Comparison of ENCODE assay signal across 34 cellular contexts in the genomic region with DNA sequence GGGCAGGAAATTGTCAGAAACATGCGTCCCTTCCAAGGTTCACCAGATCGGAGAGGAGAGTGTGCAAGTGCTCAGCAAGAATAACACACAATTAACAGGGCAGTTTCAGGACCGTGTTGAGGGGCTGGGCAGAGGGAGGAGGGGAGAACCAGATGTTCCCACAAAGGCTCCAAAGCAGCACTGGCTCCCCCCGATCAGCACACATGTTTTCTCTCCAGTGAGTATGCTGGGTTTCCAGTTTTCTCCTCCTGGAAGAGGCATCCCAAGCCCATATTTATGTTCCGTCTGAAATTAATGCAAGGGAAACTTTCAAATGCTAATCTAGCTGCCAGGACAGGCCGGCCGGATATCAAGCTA.
"Had no signal": no experiment of that assay in that cellular context is flagged by ENCODE, and none has a peak within 500 bp of the region (broad histone marks: within the 10 kb centered on the region; RNA-seq: fewer than 3 reads in every experiment).

No MANE protein-coding gene starts in this region.

- H3K9ac ChIP-seq: SK-N-SH had no signal

- H3K9me3 Mint-ChIP-seq: activated B cell treated with CpG ODN at 0.5 μM for 24 hours; activated CD4-positive, alpha-beta memory T cell treated with anti-CD3 and anti-CD28 coated beads for 36 hours; activated naive CD4-positive, alpha-beta T cell treated with anti-CD3 and anti-CD28 coated beads, Interleukin-2, amount 10 ng/mL, durations not matched to agents 7 days and 5 days; activated naive CD8-positive, alpha-beta T cell treated with anti-CD3 and anti-CD28 coated beads, Interleukin-2, amount 50 U/mL, for 24 hours; T-cell had no signal

- H3K4me1 Mint-ChIP-seq: activated B cell treated with CpG ODN at 0.5 μM for 24 hours; activated naive CD4-positive, alpha-beta T cell treated with anti-CD3 and anti-CD28 coated beads, Interleukin-2, amount 10 ng/mL, durations not matched to agents 7 days and 5 days; activated naive CD8-positive, alpha-beta T cell treated with anti-CD3 and anti-CD28 coated beads, Interleukin-2, amount 50 U/mL, for 24 hours; T-cell had no signal

- H3K4me2 ChIP-seq: SK-N-SH had no signal

- H3K36me3 Mint-ChIP-seq: activated CD4-positive, alpha-beta memory T cell treated with anti-CD3 and anti-CD28 coated beads for 36 hours; activated naive CD4-positive, alpha-beta T cell treated with anti-CD3 and anti-CD28 coated beads, Interleukin-2, amount 10 ng/mL, durations not matched to agents 7 days and 5 days; activated naive CD8-positive, alpha-beta T cell; T-cell had no signal

- H3K4me3 Mint-ChIP-seq: activated B cell treated with CpG ODN at 0.5 μM for 24 hours; activated CD4-positive, alpha-beta memory T cell treated with anti-CD3 and anti-CD28 coated beads for 36 hours; activated naive CD4-positive, alpha-beta T cell treated with anti-CD3 and anti-CD28 coated beads, Interleukin-2, amount 10 ng/mL, durations not matched to agents 7 days and 5 days; activated naive CD8-positive, alpha-beta T cell; activated naive CD8-positive, alpha-beta T cell treated with anti-CD3 and anti-CD28 coated beads, Interleukin-2, amount 50 U/mL, for 24 hours; T-cell; T-helper 17 cell had no signal

- H3K27me3 ChIP-seq: brain microvascular endothelial cell, MG63, SJSA1 had no signal

- H3K27ac Mint-ChIP-seq: activated B cell treated with CpG ODN at 0.5 μM for 24 hours; activated CD4-positive, alpha-beta memory T cell treated with anti-CD3 and anti-CD28 coated beads for 36 hours; activated naive CD4-positive, alpha-beta T cell treated with anti-CD3 and anti-CD28 coated beads, Interleukin-2, amount 10 ng/mL, durations not matched to agents 7 days and 5 days; activated naive CD8-positive, alpha-beta T cell; activated naive CD8-positive, alpha-beta T cell treated with anti-CD3 and anti-CD28 coated beads, Interleukin-2, amount 50 U/mL, for 24 hours; T-cell; T-helper 17 cell had no signal

- ATAC-seq: activated naive CD8-positive, alpha-beta T cell treated with anti-CD3 and anti-CD28 coated beads, Interleukin-2, amount 50 U/mL, for 24 hours; Panc1; T-cell; T-helper 17 cell had no signal

- DNase-seq: activated B cell treated with CpG ODN at 0.5 μM for 24 hours; activated CD4-positive, alpha-beta memory T cell treated with anti-CD3 and anti-CD28 coated beads for 36 hours; activated CD4-positive, alpha-beta T cell treated with anti-CD3 and anti-CD28 coated beads for 4 hours; activated CD4-positive, alpha-beta T cell treated with anti-CD3 and anti-CD28 coated beads, Interleukin-2, amount 50 U/mL, for 1 hour; activated CD4-positive, CD25-positive, alpha-beta regulatory T cell treated with anti-CD3 and anti-CD28 coated beads, Interleukin-2, amount 50 U/mL, for 72 hours; activated CD8-positive, alpha-beta memory T cell treated with anti-CD3 and anti-CD28 coated beads, Interleukin-2, amount 50 U/mL, for 4 hours; activated effector memory CD4-positive, alpha-beta T cell treated with Interleukin-2 at 50 U/mL for 16 hours; activated naive CD4-positive, alpha-beta T cell treated with anti-CD3 and anti-CD28 coated beads, Interleukin-2, amount 10 ng/mL, durations not matched to agents 7 days and 5 days; activated naive CD8-positive, alpha-beta T cell treated with anti-CD3 and anti-CD28 coated beads, Interleukin-2, amount 50 U/mL, for 24 hours; activated T-cell treated with anti-CD3 and anti-CD28 coated beads for 4 hours; activated T-cell treated with anti-CD3 and anti-CD28 coated beads, Interleukin-2, amount 50 U/mL, for 48 hours; anterior cingulate cortex; brain microvascular endothelial cell; Kasumi-1; KG1; MG63; NCI-H1048; NCI-H1105 treated with DMSO at 0.1 percent for 48 hours; NCI-H1436; NCI-H1694; NCI-H1930; NCI-H2081 treated with DMSO at 0.1 percent for 48 hours; NCI-H226; NCI-H446 treated with DMSO at 0.1 percent for 48 hours; NCI-H524; SHP77 treated with DMSO at 0.1 percent for 48 hours; SK-N-SH; T-cell; T-helper 17 cell; T-helper 9 cell had no signal

- H3K36me3 ChIP-seq: brain microvascular endothelial cell, SJSA1 had no signal

- H3K9me3 ChIP-seq: MG63, SJSA1, SK-N-SH had no signal

- H3K27me3 Mint-ChIP-seq: activated naive CD8-positive, alpha-beta T cell; activated naive CD8-positive, alpha-beta T cell treated with anti-CD3 and anti-CD28 coated beads, Interleukin-2, amount 50 U/mL, for 24 hours had no signal

- H3K4me3 ChIP-seq: MG63, SJSA1 had no signal

- H3K27ac ChIP-seq: brain microvascular endothelial cell, SJSA1, VCaP had no signal
